In genomic region chr2:241072151-241072550, GRCh38 we compare ENCODE assay signal across 21 cellular contexts. TPM values are rescaled to one million over a fixed set of nuclear protein-coding genes. Genes with fewer than 3 reads are reported as not detected.
DNase-seq lines count a peak whose midpoint lies in the region; ATAC-seq, FAIRE-seq and TF ChIP-seq lines count a peak whose summit lies in the region.
"Had no signal": no experiment of that assay in that cellular context is flagged by ENCODE, and none has a peak within 500 bp of the region (broad histone marks: within the 10 kb centered on the region; RNA-seq: fewer than 3 reads in every experiment).

No MANE protein-coding gene starts in this region.

- H2AFZ ChIP-seq in osteoblast (ENCODE audit: low read length), result no peak overlapping the region

- H3K27me3 Mint-ChIP-seq in activated T-helper 17 cell treated with anti-CD3 and anti-CD28 coated beads, Interleukin-2, amount 50 U/mL, for 72 hours, result no peaks in the 10 kb centered on the region

- TF ChIP-seq CTCF in osteoblast (IDR thresholded peaks at IDR 0.05; ENCODE audit: extremely low read depth, low read depth, low read length), result no peak
- TF ChIP-seq CTCF in testis (IDR thresholded peaks at IDR 0.05), result no peak

- H3K23ac ChIP-seq in mesendoderm (ENCODE audit: low read length), result no peak overlapping the region

- intact Hi-C loops in testis (cut with DNase I; ENCODE audit: low total_unique reads), result no loop called here

- H3K27ac Mint-ChIP-seq in activated T-helper 17 cell treated with anti-CD3 and anti-CD28 coated beads, Interleukin-2, amount 50 U/mL, for 72 hours, result peak overlapping the region; percentile 72

- H3K4me3 ChIP-seq in osteoblast (ENCODE audit: insufficient read depth, low read length) (no peak overlapping the region), testis (no peak overlapping the region), mesendoderm (ENCODE audit: low read length) (no peak overlapping the region)

- 93 to 100% methylated on average over 2 to 9 of the region's 9 CpGs for WGBS in testis, 2 donors
- no CpG with 5 or more reads among the region's 9 CpGs for WGBS in mesendoderm (ENCODE audit: extremely low coverage, insufficient coverage, low lambda C conversion rate)

- H3K36me3 Mint-ChIP-seq in activated T-helper 17 cell treated with anti-CD3 and anti-CD28 coated beads, Interleukin-2, amount 50 U/mL, for 72 hours (ENCODE audit: low read depth), result peaks cover 26% of the 10 kb centered on the region

- H2BK120ac ChIP-seq in mesendoderm (ENCODE audit: low read depth, low read length), result no peak overlapping the region

- H3K4me1 ChIP-seq in osteoblast (ENCODE audit: insufficient read depth, low read length) (no peaks in the 10 kb centered on the region), testis (no peaks in the 10 kb centered on the region), mesendoderm (ENCODE audit: control insufficient read depth, low read depth, low read length) (no peaks in the 10 kb centered on the region)
- H3K4me1 ChIP-seq: BE2C had no signal

- no peak overlapping the region for H3K18ac ChIP-seq in mesendoderm (ENCODE audit: low read length)

- no peaks in the 10 kb centered on the region for H3K9me3 Mint-ChIP-seq in activated T-helper 17 cell treated with anti-CD3 and anti-CD28 coated beads, Interleukin-2, amount 50 U/mL, for 72 hours

- no peak overlapping the region for H4K8ac ChIP-seq in mesendoderm (ENCODE audit: low read depth, low read length)

- H3K36me3 ChIP-seq in osteoblast (ENCODE audit: insufficient read depth, low read length) (peaks cover 28% of the 10 kb centered on the region), testis (ENCODE audit: low read depth, missing control alignments) (no peaks in the 10 kb centered on the region), mesendoderm (ENCODE audit: control insufficient read depth, insufficient read depth, low read length) (no peaks in the 10 kb centered on the region)
- H3K36me3 ChIP-seq: BE2C had no signal

- H4K5ac ChIP-seq in mesendoderm (ENCODE audit: low read length), result no peak overlapping the region

- H3K4me1 Mint-ChIP-seq in activated T-helper 17 cell treated with anti-CD3 and anti-CD28 coated beads, Interleukin-2, amount 50 U/mL, for 72 hours, result no peaks in the 10 kb centered on the region

- FAIRE-seq in H54 (lab: Jason Lieb, UNC), result no peak
- FAIRE-seq: GM12891, H1 had no signal

- H3K79me2 ChIP-seq in osteoblast (ENCODE audit: insufficient read depth, low read length), result no peaks in the 10 kb centered on the region
- H3K79me2 ChIP-seq in mesendoderm (ENCODE audit: control insufficient read depth, insufficient read depth, low read length), result no peaks in the 10 kb centered on the region

- H3K27ac ChIP-seq in osteoblast (ENCODE audit: low read depth, low read length) (no peak overlapping the region), testis (no peak overlapping the region), mesendoderm (ENCODE audit: low read depth, low read length) (no peak overlapping the region)

- no peak overlapping the region for H3K56ac ChIP-seq in mesendoderm (ENCODE audit: low read length)

- DNase-seq in D341Med (ENCODE audit: low spot score) (peak; percentile 28), osteoblast (ENCODE audit: insufficient read length, low spot score, missing footprints) (peak; percentile 58), testis (peak; percentile 9), mesendoderm (no peak), H54 (ENCODE audit: insufficient read length, low spot score) (no peak)
- DNase-seq: BE2C; DND-41; Karpas-422; MV-4-11; NCI-H1105 treated with DMSO at 0.1 percent for 48 hours; NCI-H2029 treated with DMSO at 0.1 percent for 48 hours; NCI-H2171; NCI-H345; NCI-H524; NCI-H774; NK-92 treated with Interleukin-12 subunit alpha and Interleukin-12 subunit beta, amount 100 ng/mL, for 24 hours had no signal

- no peak overlapping the region for H3K4me3 Mint-ChIP-seq in activated T-helper 17 cell treated with anti-CD3 and anti-CD28 coated beads, Interleukin-2, amount 50 U/mL, for 72 hours

- H3K9me3 ChIP-seq in osteoblast (ENCODE audit: low read depth, low read length) (no peaks in the 10 kb centered on the region), testis (no peaks in the 10 kb centered on the region)
- H3K9me3 ChIP-seq: BE2C had no signal

- no peaks in the 10 kb centered on the region for H3K79me1 ChIP-seq in mesendoderm (ENCODE audit: low read length)

- no peak overlapping the region for H3K4me2 ChIP-seq in osteoblast (ENCODE audit: insufficient read depth, low read length)
- no peak overlapping the region for H3K4me2 ChIP-seq in mesendoderm (ENCODE audit: low read length)

- no peak overlapping the region for H2AK5ac ChIP-seq in mesendoderm (ENCODE audit: low read length)

- H4K20me1 ChIP-seq in osteoblast (ENCODE audit: insufficient read depth, low read length), result peaks cover 9% of the 10 kb centered on the region

- no peak overlapping the region for H2BK15ac ChIP-seq in mesendoderm (replicated peaks; ENCODE audit: low read depth)

- H3K4ac ChIP-seq in mesendoderm (ENCODE audit: low read depth, low read length), result no peak overlapping the region

- H3K9ac ChIP-seq in mesendoderm (ENCODE audit: low read length), result no peak overlapping the region

- no peaks in the 10 kb centered on the region for H3K27me3 ChIP-seq in osteoblast (ENCODE audit: insufficient read depth, low read length)
- no peaks in the 10 kb centered on the region for H3K27me3 ChIP-seq in testis
- no peaks in the 10 kb centered on the region for H3K27me3 ChIP-seq in mesendoderm (ENCODE audit: insufficient read depth, low read length, poor library complexity)
- H3K27me3 ChIP-seq: BE2C had no signal

- H2BK5ac ChIP-seq in mesendoderm (ENCODE audit: low read length), result no peak overlapping the region

- TF ChIP-seq POLR2A in testis (IDR thresholded peaks at IDR 0.05) (no peak), H54 (IDR thresholded peaks at IDR 0.05; ENCODE audit: low read depth, low read length) (no peak)

- no peak for ATAC-seq in activated T-helper 17 cell treated with anti-CD3 and anti-CD28 coated beads, Interleukin-2, amount 50 U/mL, for 72 hours (replicated peaks)
- no peak for ATAC-seq in GM18909 (IDR thresholded peaks at IDR 0.05; ENCODE audit: poor library complexity, unreplicated experiment)
- ATAC-seq: Panc1 had no signal

RNA-seq across cellular contexts. Expression of gene MTERF4, which starts 29.9 kb away (rescaled TPM):
- 10 to 100 TPM; 36.4 to 86.5 TPM for total RNA-seq in activated T-helper 17 cell treated with anti-CD3 and anti-CD28 coated beads, Interleukin-2, amount 50 U/mL, for 72 hours
- total RNA-seq in osteoblast, result 20.3 and 30.0 TPM in 2 replicates
- 10 to 100 TPM; 26.4 to 40.6 TPM for total RNA-seq in testis
- polyA plus RNA-seq in testis (ENCODE audit: insufficient read depth, low read depth, low replicate concordance), result 37.3 TPM
- polyA plus RNA-seq in mesendoderm (2013, experiment 1 of 2), result 23.0 TPM
- 23.7 TPM for polyA plus RNA-seq in mesendoderm (2013, experiment 2 of 2)

Comparison
In these comparisons a context has a peak if more than half of its experiments do, and no peak if none do; other contexts are left out.
1. DNase-seq: peak in D341Med (single experiment), osteoblast (single experiment) and testis (single experiment); none in mesendoderm (single experiment) and H54 (single experiment).